1 cellular context compared by ENCODE assay signal in genomic region chrX:3326721-3327120, GRCh38.
TF ChIP-seq lines count a peak whose summit lies in the region.

No MANE protein-coding gene starts in this region.

TF ChIP-seq in WTC11, 78 proteins besides CTCF, POLR2A, EP300 and RAD21 (continued from another document):
- no peak for TF ChIP-seq ARID4B (CRISPR knock-in tag; IDR thresholded peaks at IDR 0.05; ENCODE audit: borderline replicate concordance)
